Comparison of ENCODE assay signal across 29 cellular contexts in the genomic region with DNA sequence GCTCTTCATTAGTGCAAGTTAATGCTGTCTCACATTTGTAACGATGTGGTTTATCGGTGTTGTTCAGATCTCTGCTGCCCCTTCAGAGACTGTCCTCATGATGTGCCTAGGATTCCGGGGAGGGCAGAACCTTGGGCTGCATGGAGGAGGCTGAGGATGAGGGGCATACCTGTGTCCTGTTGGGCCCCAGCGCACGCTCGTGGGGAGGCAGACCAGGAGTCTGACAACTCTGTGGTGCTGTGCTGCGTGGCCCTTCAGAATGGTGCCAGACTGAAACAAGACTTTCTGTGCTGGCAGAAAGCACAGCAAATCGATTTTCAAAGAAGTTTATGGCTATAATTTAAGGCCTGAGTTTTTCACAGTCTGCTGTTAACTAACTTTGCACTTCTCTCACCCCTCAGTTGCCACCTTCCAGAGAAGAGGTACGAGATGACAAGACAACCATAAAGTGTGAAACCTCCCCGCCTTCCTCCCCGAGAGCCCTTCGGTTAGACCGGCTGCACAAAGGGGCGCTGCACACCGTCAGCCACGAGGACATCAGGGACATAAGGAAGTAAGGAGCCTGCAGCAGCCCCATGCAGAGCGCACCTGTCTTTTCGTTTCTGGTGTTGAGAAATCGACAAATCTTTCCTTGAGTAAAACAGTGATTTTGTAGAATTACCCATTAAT.
"Had no signal": no experiment of that assay in that cellular context is flagged by ENCODE, and none has a peak within 500 bp of the region (broad histone marks: within the 10 kb centered on the region; RNA-seq: fewer than 3 reads in every experiment).

No MANE protein-coding gene starts in this region.

- H3K27me3 ChIP-seq: heart right ventricle, left lung, pancreas, tibial nerve had no signal

- H3K4me1 Mint-ChIP-seq: activated CD4-positive, alpha-beta T cell treated with anti-CD3 and anti-CD28 coated beads, Interleukin-2, amount 10 ng/mL, durations not matched to agents 7 days and 5 days; activated naive CD8-positive, alpha-beta T cell treated with anti-CD3 and anti-CD28 coated beads, Interleukin-2, amount 10 ng/mL, durations not matched to agents 7 days and 5 days; stimulated activated naive B cell treated with anti-CD40 and anti-IgM and Interleukin-4, amounts not matched to agents 10 μg/mL and 1 μg/mL and 100 μg/mL, for 72 hours; T-helper 17 cell had no signal

- H3K4me3 ChIP-seq: heart right ventricle, left lung, mucosa of descending colon, pancreas, psoas muscle, smooth muscle cell, tibial nerve had no signal

- H3K27ac Mint-ChIP-seq: activated CD4-positive, alpha-beta T cell treated with anti-CD3 and anti-CD28 coated beads, Interleukin-2, amount 10 ng/mL, durations not matched to agents 7 days and 5 days; activated naive CD4-positive, alpha-beta T cell treated with anti-CD3 and anti-CD28 coated beads for 36 hours; activated naive CD8-positive, alpha-beta T cell treated with anti-CD3 and anti-CD28 coated beads, Interleukin-2, amount 10 ng/mL, durations not matched to agents 7 days and 5 days; activated T-helper 1 cell treated with anti-CD3 and anti-CD28 coated beads, Interleukin-12 subunit alpha, Interleukin-12 subunit beta, Interleukin-2, Interleukin-4 antibody, amounts not matched to agents 30 ng/mL and 10 ng/mL and 1 ng/mL, durations not matched to agents 14 hours and 24 hours and 36 hours; stimulated activated naive B cell treated with anti-CD40 and anti-IgM and Interleukin-4, amounts not matched to agents 10 μg/mL and 1 μg/mL and 100 μg/mL, for 72 hours; T-helper 17 cell had no signal

- H3K27me3 Mint-ChIP-seq: activated CD4-positive, alpha-beta T cell treated with anti-CD3 and anti-CD28 coated beads, Interleukin-2, amount 10 ng/mL, durations not matched to agents 7 days and 5 days; activated naive CD8-positive, alpha-beta T cell treated with anti-CD3 and anti-CD28 coated beads, Interleukin-2, amount 10 ng/mL, durations not matched to agents 7 days and 5 days; stimulated activated naive B cell treated with anti-CD40 and anti-IgM and Interleukin-4, amounts not matched to agents 10 μg/mL and 1 μg/mL and 100 μg/mL, for 72 hours; T-helper 17 cell had no signal

- DNase-seq: activated CD4-positive, alpha-beta T cell treated with anti-CD3 and anti-CD28 coated beads, Interleukin-2, amount 10 ng/mL, durations not matched to agents 7 days and 5 days; activated CD4-positive, CD25-positive, alpha-beta regulatory T cell treated with anti-CD3 and anti-CD28 coated beads, Interleukin-2, amount 50 U/mL, for 72 hours; activated CD8-positive, alpha-beta memory T cell treated with anti-CD3 and anti-CD28 coated beads, Interleukin-2, amount 50 U/mL, for 4 hours; activated effector memory CD4-positive, alpha-beta T cell treated with anti-CD3 and anti-CD28 coated beads, Interleukin-2, amount 50 U/mL, for 16 hours; activated naive CD4-positive, alpha-beta T cell treated with anti-CD3 and anti-CD28 coated beads for 36 hours; activated naive CD8-positive, alpha-beta T cell treated with anti-CD3 and anti-CD28 coated beads, Interleukin-2, amount 10 ng/mL, durations not matched to agents 7 days and 5 days; activated T-cell treated with anti-CD3 and anti-CD28 coated beads, Interleukin-2, amount 50 U/mL, for 1 hour; amniotic stem cell; central memory CD4-positive, alpha-beta T cell; dermis blood vessel endothelial cell; effector CD4-positive, alpha-beta T cell; heart right ventricle; kidney glomerular epithelial cell; left lung; mucosa of descending colon; nucleus accumbens; pancreas; psoas muscle; stimulated activated CD4-positive, alpha-beta T cell treated with anti-CD3 and anti-CD28 coated beads, Interleukin-1b, Interleukin-23, amount 100 ng/mL, for 48 hours; stimulated activated CD4-positive, alpha-beta T cell treated with anti-CD3 and anti-CD28 coated beads, Interleukin-4, amount 100 ng/mL, for 4 hours; stimulated activated CD8-positive, alpha-beta memory T cell treated with anti-CD3 and anti-CD28 coated beads, Interleukin-4, amount 100 ng/mL, for 48 hours; stimulated activated naive B cell treated with anti-CD40 and anti-IgM and Interleukin-4, amounts not matched to agents 10 μg/mL and 1 μg/mL and 100 μg/mL, for 72 hours; T-helper 17 cell; T1000; WERI-Rb-1 had no signal

- H3K9me3 Mint-ChIP-seq: activated CD4-positive, alpha-beta T cell treated with anti-CD3 and anti-CD28 coated beads, Interleukin-2, amount 10 ng/mL, durations not matched to agents 7 days and 5 days; activated naive CD4-positive, alpha-beta T cell treated with anti-CD3 and anti-CD28 coated beads for 36 hours; activated naive CD8-positive, alpha-beta T cell treated with anti-CD3 and anti-CD28 coated beads, Interleukin-2, amount 10 ng/mL, durations not matched to agents 7 days and 5 days; activated T-helper 1 cell treated with anti-CD3 and anti-CD28 coated beads, Interleukin-12 subunit alpha, Interleukin-12 subunit beta, Interleukin-2, Interleukin-4 antibody, amounts not matched to agents 30 ng/mL and 10 ng/mL and 1 ng/mL, durations not matched to agents 14 hours and 24 hours and 36 hours; stimulated activated naive B cell treated with anti-CD40 and anti-IgM and Interleukin-4, amounts not matched to agents 10 μg/mL and 1 μg/mL and 100 μg/mL, for 72 hours had no signal

- H3K9me3 ChIP-seq: heart right ventricle, left lung, mucosa of descending colon, pancreas, psoas muscle, tibial nerve had no signal

- ATAC-seq: left lung; mucosa of descending colon; pancreas; psoas muscle; SK-N-SH treated with all-trans-retinoic acid at 6 μM for 48 hours; stimulated activated naive B cell treated with anti-CD40 and anti-IgM and Interleukin-4, amounts not matched to agents 10 μg/mL and 1 μg/mL and 100 μg/mL, for 72 hours; T-helper 17 cell had no signal

- H3K4me3 Mint-ChIP-seq: activated CD4-positive, alpha-beta T cell treated with anti-CD3 and anti-CD28 coated beads, Interleukin-2, amount 10 ng/mL, durations not matched to agents 7 days and 5 days; activated naive CD4-positive, alpha-beta T cell treated with anti-CD3 and anti-CD28 coated beads for 36 hours; activated naive CD8-positive, alpha-beta T cell treated with anti-CD3 and anti-CD28 coated beads, Interleukin-2, amount 10 ng/mL, durations not matched to agents 7 days and 5 days; activated T-helper 1 cell treated with anti-CD3 and anti-CD28 coated beads, Interleukin-12 subunit alpha, Interleukin-12 subunit beta, Interleukin-2, Interleukin-4 antibody, amounts not matched to agents 30 ng/mL and 10 ng/mL and 1 ng/mL, durations not matched to agents 14 hours and 24 hours and 36 hours; stimulated activated naive B cell treated with anti-CD40 and anti-IgM and Interleukin-4, amounts not matched to agents 10 μg/mL and 1 μg/mL and 100 μg/mL, for 72 hours; T-helper 17 cell had no signal

- H3K4me1 ChIP-seq: left lung, pancreas, psoas muscle had no signal

- H3K27ac ChIP-seq: heart right ventricle, left lung, pancreas, psoas muscle, tibial nerve, WERI-Rb-1 had no signal
